Comparison of ENCODE assay signal across 9 cellular contexts in the genomic region with DNA sequence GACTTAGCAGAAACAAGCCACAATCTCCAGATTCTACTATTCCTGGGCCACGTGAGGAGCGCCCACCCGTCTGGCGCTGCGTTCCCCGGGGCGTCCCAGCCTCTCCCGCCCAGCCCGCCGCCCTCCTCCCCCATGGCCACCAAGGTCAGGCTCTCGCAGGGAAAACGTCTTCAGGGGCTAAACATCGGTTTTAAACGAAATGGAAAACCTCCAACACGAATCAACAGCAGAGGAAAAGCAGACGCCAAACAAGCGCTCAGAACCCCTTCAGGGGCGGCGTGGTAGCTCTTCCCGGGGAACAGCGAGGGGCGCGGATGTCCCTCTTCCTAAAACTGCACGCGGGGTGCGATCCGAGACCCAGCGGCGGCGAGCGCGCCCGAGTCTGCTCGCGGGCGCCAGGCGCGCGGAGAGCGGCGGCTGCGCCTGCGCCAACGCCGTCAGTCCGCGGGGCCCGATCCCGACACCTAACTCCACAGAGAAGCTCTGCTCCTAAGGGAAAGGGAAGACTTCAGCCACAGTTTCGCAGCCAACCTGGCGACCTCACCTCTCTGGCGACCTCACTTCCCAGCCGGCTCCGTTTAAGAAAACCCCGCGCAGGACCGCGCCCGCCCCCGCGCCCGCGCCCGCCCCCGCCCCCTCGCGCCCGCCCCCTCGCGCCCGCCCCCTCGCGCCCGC. TPM values are rescaled to one million over a fixed set of nuclear protein-coding genes. Genes with fewer than 3 reads are reported as not detected.
DNase-seq lines count a peak whose midpoint lies in the region; ATAC-seq and TF ChIP-seq lines count a peak whose summit lies in the region.
"Had no signal": no experiment of that assay in that cellular context is flagged by ENCODE, and none has a peak within 500 bp of the region (broad histone marks: within the 10 kb centered on the region; RNA-seq: fewer than 3 reads in every experiment).

No MANE protein-coding gene starts in this region.

- no peaks in the 10 kb centered on the region for H3K9me3 ChIP-seq in CD4-positive, alpha-beta memory T cell (ENCODE audit: control insufficient read depth in 1 of 2, low read length in 2 of 2)

- no peaks in the 10 kb centered on the region for H3K9me3 Mint-ChIP-seq in CD4-positive, alpha-beta memory T cell
- H3K9me3 Mint-ChIP-seq in endothelial cell (ENCODE audit: unreplicated experiment) (no peaks in the 10 kb centered on the region), mesothelial cell of epicardium (no peaks in the 10 kb centered on the region)

- no peaks in the 10 kb centered on the region for H3K27me3 Mint-ChIP-seq in CD4-positive, alpha-beta memory T cell
- H3K27me3 Mint-ChIP-seq in endothelial cell (ENCODE audit: unreplicated experiment), result peaks cover 2% of the 10 kb centered on the region
- no peaks in the 10 kb centered on the region for H3K27me3 Mint-ChIP-seq in mesothelial cell of epicardium (ENCODE audit: low read depth)

- peak overlapping the region; percentile 81 to 98 (median 93) for H3K4me3 Mint-ChIP-seq in CD4-positive, alpha-beta memory T cell
- peak overlapping the region; percentile 92 for H3K4me3 Mint-ChIP-seq in endothelial cell (ENCODE audit: unreplicated experiment)
- H3K4me3 Mint-ChIP-seq in mesothelial cell of epicardium, result peak overlapping the region; percentile 87

- TF ChIP-seq CTCF in endothelial cell (IDR thresholded peaks at IDR 0.05; ENCODE audit: unreplicated experiment) (no peak), mesothelial cell of epicardium (IDR thresholded peaks at IDR 0.05; ENCODE audit: unreplicated experiment) (no peak)

- H3K27me3 ChIP-seq in CD4-positive, alpha-beta memory T cell (ENCODE audit: insufficient read depth, low read length), result no peaks in the 10 kb centered on the region

- CTCF ChIA-PET in CD4-positive, alpha-beta memory T cell (lab: Charles Lee; ENCODE audit: partially characterized antibody), result interaction anchor here (0.7 to 5.9 kb wide), 21 partner anchors 9 to 632 kb away, joined by 3 to 70 read pairs (median 4); a partner anchor contains a TSS

- H3K4me1 ChIP-seq in CD4-positive, alpha-beta memory T cell (ENCODE audit: insufficient read depth, low read length), result peaks cover 22% of the 10 kb centered on the region

- ATAC-seq in GM19328 (IDR thresholded peaks at IDR 0.05; ENCODE audit: unreplicated experiment), result peak; percentile 49
- peak; percentile 53 for ATAC-seq in HG03457 (IDR thresholded peaks at IDR 0.05; ENCODE audit: unreplicated experiment)

- H3K27ac ChIP-seq in CD4-positive, alpha-beta memory T cell (ENCODE audit: low read depth, low read length), result peak overlapping the region; percentile 81

- POLR2A ChIA-PET in CD4-positive, alpha-beta memory T cell (lab: Charles Lee; ENCODE audit: partially characterized antibody), result interaction anchor here (1.0 to 6.1 kb wide), 11 partner anchors 9 to 465 kb away, joined by 3 to 49 read pairs (median 5); a partner anchor contains a TSS

- peak overlapping the region; percentile 47 to 84 for H3K4me3 ChIP-seq in CD4-positive, alpha-beta memory T cell (ENCODE audit: low read length in 2 of 2)

- peak in 4 of 5 donors; percentile 71 to 77 (median 74) for DNase-seq in CD4-positive, alpha-beta memory T cell
- DNase-seq in NCI-H774 (lab: John Stamatoyannopoulos, UW) (peak; percentile 89), endothelial cell (ENCODE audit: low spot score) (peak; percentile 63), mesothelial cell of epicardium (ENCODE audit: low spot score in 2 of 2, unreplicated experiment in 2 of 2) (peak; percentile 52 to 77)
- peak; percentile 90 for DNase-seq in activated CD8-positive, alpha-beta memory T cell treated with anti-CD3 and anti-CD28 coated beads for 24 hours
- DNase-seq in stimulated activated CD8-positive, alpha-beta memory T cell treated with anti-CD3 and anti-CD28 coated beads, Interleukin-4, amount 100 ng/mL, for 48 hours, result peak; percentile 75

- H3K36me3 ChIP-seq in CD4-positive, alpha-beta memory T cell (ENCODE audit: insufficient read depth, low read length), result peaks cover 16% of the 10 kb centered on the region

- intact Hi-C loops in CD4-positive, alpha-beta memory T cell (cut with micrococcal nuclease), result loop anchor here (1.0 kb wide), 1 partner anchor 120 kb away; a partner anchor contains a TSS

- peaks cover 16 to 21% of the 10 kb centered on the region in 2 donors for H3K36me3 Mint-ChIP-seq in CD4-positive, alpha-beta memory T cell
- H3K36me3 Mint-ChIP-seq in endothelial cell (ENCODE audit: low read depth, unreplicated experiment) (peaks cover 4% of the 10 kb centered on the region), mesothelial cell of epicardium (peaks cover 9% of the 10 kb centered on the region)

- H3K4me1 Mint-ChIP-seq in CD4-positive, alpha-beta memory T cell, result peaks cover 19 to 45% (median 27%) of the 10 kb centered on the region in 4 donors
- H3K4me1 Mint-ChIP-seq in endothelial cell (ENCODE audit: unreplicated experiment), result peaks cover 9% of the 10 kb centered on the region
- peaks cover 24% of the 10 kb centered on the region for H3K4me1 Mint-ChIP-seq in mesothelial cell of epicardium

- H3K27ac Mint-ChIP-seq in CD4-positive, alpha-beta memory T cell, result peak overlapping the region; percentile 79 to 93 (median 88)
- H3K27ac Mint-ChIP-seq in endothelial cell (ENCODE audit: unreplicated experiment), result no peak overlapping the region
- peak overlapping the region; percentile 97 for H3K27ac Mint-ChIP-seq in mesothelial cell of epicardium

RNA-seq across cellular contexts. Expression of a gene that starts 0.5 kb away (rescaled TPM):
- total RNA-seq in CD4-positive, alpha-beta memory T cell, result 10 to 100 TPM; 76.2 to 81.6 TPM
- polyA plus RNA-seq in CD4-positive, alpha-beta memory T cell, result 10 to 100 TPM; 13.1 to 38.1 TPM
- total RNA-seq in endothelial cell (ENCODE audit: unreplicated experiment) (27.8 TPM), mesothelial cell of epicardium (44.0 to 50.4 TPM (median 47.6 TPM) in 3 replicates)

RNA-seq across cellular contexts. Expression of a gene that starts 27.5 kb away (rescaled TPM):
- not detected for total RNA-seq in CD4-positive, alpha-beta memory T cell
- not detected for polyA plus RNA-seq in CD4-positive, alpha-beta memory T cell
- total RNA-seq in endothelial cell (ENCODE audit: unreplicated experiment), result 0.26 TPM
- 0.16 to 0.18 TPM (median 0.18 TPM) in 3 replicates for total RNA-seq in mesothelial cell of epicardium
- total RNA-seq: dermis microvascular lymphatic vessel endothelial cell had no signal

Comparison
In these comparisons a context has a peak if more than half of its experiments do, and no peak if none do; other contexts are left out.
1. Peak in every context shown above with its lines: DNase-seq, ATAC-seq, H3K4me3 ChIP-seq and H3K27ac ChIP-seq.